Comparison of ENCODE assay signal across 13 cellular contexts in genomic region chr11:124224618-124225423, GRCh38. TPM values are rescaled to one million over a fixed set of nuclear protein-coding genes. Genes with fewer than 3 reads are reported as not detected.
DNase-seq lines count a peak whose midpoint lies in the region; ATAC-seq, FAIRE-seq and TF ChIP-seq lines count a peak whose summit lies in the region.
"Not testable (repeated sequence)": the region's sequence is repeated elsewhere in the genome, so short reads cannot be mapped to it uniquely, and the experiment has no call there.
"Had no signal": no experiment of that assay in that cellular context is flagged by ENCODE, and none has a peak within 500 bp of the region (broad histone marks: within the 10 kb centered on the region; RNA-seq: fewer than 3 reads in every experiment).

No MANE protein-coding gene starts in this region.

- CTCF ChIA-PET in naive thymus-derived CD4-positive, alpha-beta T cell (lab: Charles Lee): not testable (repeated sequence)

- POLR2A ChIA-PET in naive thymus-derived CD4-positive, alpha-beta T cell (lab: Charles Lee): not testable (repeated sequence)

- H3K27me3 Mint-ChIP-seq in naive thymus-derived CD4-positive, alpha-beta T cell: peaks cover 0 to 36% (median 15%) of the 10 kb centered on the region in 5 donors

- H3K4me3 Mint-ChIP-seq in naive thymus-derived CD4-positive, alpha-beta T cell: not testable (repeated sequence)

- H3K4me1 Mint-ChIP-seq in naive thymus-derived CD4-positive, alpha-beta T cell: not testable (repeated sequence)

- H3K27ac ChIP-seq in naive thymus-derived CD4-positive, alpha-beta T cell (ENCODE audit: low read depth, low read length): not testable (repeated sequence)

- H3K9me3 Mint-ChIP-seq in naive thymus-derived CD4-positive, alpha-beta T cell: not testable (repeated sequence)

- not testable (repeated sequence) for H3K4me1 ChIP-seq in naive thymus-derived CD4-positive, alpha-beta T cell (ENCODE audit: control insufficient read depth in 2 of 2, insufficient read depth in 2 of 2, low read length in 2 of 2)

- ATAC-seq in naive thymus-derived CD4-positive, alpha-beta T cell: peak; percentile 80

- not testable (repeated sequence) for H3K36me3 Mint-ChIP-seq in naive thymus-derived CD4-positive, alpha-beta T cell

- H3K36me3 ChIP-seq in bronchial epithelial cell (ENCODE audit: control insufficient read depth, insufficient read depth, low read length); naive thymus-derived CD4-positive, alpha-beta T cell (ENCODE audit: control insufficient read depth in 2 of 3, insufficient read depth in 3 of 3, low read length in 3 of 3): not testable (repeated sequence)

- in situ Hi-C loops in KBM-7 (cut with MboI; ENCODE audit: low pct_unique_long_range_greater_than_20kb, low sequenced_read_pairs): not testable (repeated sequence)

- not testable (repeated sequence) for H3K27me3 ChIP-seq in bronchial epithelial cell (ENCODE audit: control insufficient read depth, insufficient read depth, low read length); naive thymus-derived CD4-positive, alpha-beta T cell (ENCODE audit: control insufficient read depth in 2 of 2, insufficient read depth in 2 of 2, low read length in 2 of 2)

- DNase-seq in CMK (ENCODE audit: low read depth): peak; percentile 50
- DNase-seq in KBM-7: peak; percentile 70
- DNase-seq in NAMALWA (ENCODE audit: low spot score): peak; percentile 3
- peak; percentile 83 for DNase-seq in SIG-M5 treated with dmso at 0.1 percent for 504 hours (lab: John Stamatoyannopoulos, UW; ENCODE audit: unreplicated experiment)
- not testable (repeated sequence) for DNase-seq in bronchial epithelial cell (ENCODE audit: low read depth); naive thymus-derived CD4-positive, alpha-beta T cell
- peak; percentile 11 for DNase-seq in inferior parietal cortex (ENCODE audit: extremely low spot score)

- H3K27ac Mint-ChIP-seq in naive thymus-derived CD4-positive, alpha-beta T cell: not testable (repeated sequence)

- H3K4me3 ChIP-seq in bronchial epithelial cell (ENCODE audit: low read depth, low read length); naive thymus-derived CD4-positive, alpha-beta T cell (ENCODE audit: low read length): not testable (repeated sequence)

- H3K9me3 ChIP-seq in naive thymus-derived CD4-positive, alpha-beta T cell (ENCODE audit: control insufficient read depth in 2 of 3, low read length in 3 of 3): not testable (repeated sequence)

- intact Hi-C loops in naive thymus-derived CD4-positive, alpha-beta T cell (cut with micrococcal nuclease): not testable (repeated sequence)

- not testable (repeated sequence) for TF ChIP-seq CTCF in bronchial epithelial cell (IDR thresholded peaks at IDR 0.05; ENCODE audit: insufficient read depth, low read length, severe bottlenecking)

- FAIRE-seq in bronchial epithelial cell (lab: Jason Lieb, UNC): peak; percentile 58

RNA-seq across cellular contexts. Expression of gene OR8G1, which starts 16.1 kb away (rescaled TPM):
- not detected in 2 replicates for total RNA-seq in bronchial epithelial cell
- not detected for total RNA-seq in naive thymus-derived CD4-positive, alpha-beta T cell
- not detected for polyA plus RNA-seq in naive thymus-derived CD4-positive, alpha-beta T cell
- total RNA-seq: CD4-positive, alpha-beta memory T cell; G401; GM12878; GM23248; SJSA1 had no signal
- polyA plus RNA-seq: CD4-positive, alpha-beta memory T cell; GM12878; GM23248; IgD-negative memory B cell had no signal

RNA-seq across cellular contexts. Expression of gene OR8G5, which starts 31.4 kb away (rescaled TPM):
- total RNA-seq in bronchial epithelial cell: not detected in 2 replicates
- total RNA-seq in naive thymus-derived CD4-positive, alpha-beta T cell: not detected
- polyA plus RNA-seq in naive thymus-derived CD4-positive, alpha-beta T cell: not detected
- total RNA-seq: CD4-positive, alpha-beta memory T cell; G401; GM12878; GM23248; SJSA1 had no signal
- polyA plus RNA-seq: CD4-positive, alpha-beta memory T cell; GM12878; GM23248; IgD-negative memory B cell had no signal

RNA-seq across cellular contexts. Expression of gene OR10D3, which starts 41.7 kb away (rescaled TPM):
- total RNA-seq in bronchial epithelial cell: not detected in 2 replicates
- not detected for total RNA-seq in naive thymus-derived CD4-positive, alpha-beta T cell
- not detected for polyA plus RNA-seq in naive thymus-derived CD4-positive, alpha-beta T cell
- total RNA-seq: CD4-positive, alpha-beta memory T cell; G401; GM12878; GM23248; SJSA1 had no signal
- polyA plus RNA-seq: CD4-positive, alpha-beta memory T cell; GM12878; GM23248; IgD-negative memory B cell had no signal
